8 cellular contexts compared by ENCODE assay signal in genomic region chr11:71251761-71252433, GRCh38. TPM values are rescaled to one million over a fixed set of nuclear protein-coding genes. Genes with fewer than 3 reads are reported as not detected.
DNase-seq lines count a peak whose midpoint lies in the region; ATAC-seq, FAIRE-seq and TF ChIP-seq lines count a peak whose summit lies in the region.

No MANE protein-coding gene starts in this region.

- H3K27me3 ChIP-seq in BLaER1 (peaks cover 91% of the 10 kb centered on the region), mammary epithelial cell (ENCODE audit: insufficient read depth, low read length) (no peaks in the 10 kb centered on the region), lung (ENCODE audit: control insufficient read depth, insufficient read depth) (no peaks in the 10 kb centered on the region)

- CTCF ChIA-PET in mammary epithelial cell (lab: Charles Lee; ENCODE audit: low non-redundant PET) = interaction anchor here (0.7 kb wide), 1 partner anchor 87 kb away, joined by 3 read pairs; no protein-coding TSS in a partner anchor

- no TSS peak for BruUV-seq in mammary epithelial cell (replicated peaks; lab: Mats Ljungman, UMichigan)

- in situ Hi-C loops in mammary epithelial cell (cut with MboI; ENCODE audit: low sequenced_read_pairs in 2 of 2) = no loop called here

- intact Hi-C loops in mammary epithelial cell (cut with micrococcal nuclease) = loop anchor here (2.0 to 5.0 kb wide), 3 partner anchors 35 to 131 kb away; no protein-coding TSS in a partner anchor

- H4K20me1 ChIP-seq in BLaER1 (peaks cover 62% of the 10 kb centered on the region), mammary epithelial cell (ENCODE audit: insufficient read depth, low read length) (no peaks in the 10 kb centered on the region)

- dilution Hi-C loops in mammary epithelial cell (cut with HindIII; ENCODE audit: low sequenced_read_pairs) = loop anchor here (10.0 kb wide), 1 partner anchor 57 kb away; no protein-coding TSS in a partner anchor

- no peak for FAIRE-seq in H54 (lab: Jason Lieb, UNC)

- H3K27ac ChIP-seq in BLaER1 (no peak overlapping the region), mammary epithelial cell (ENCODE audit: insufficient read depth, low read depth, low read length) (peak overlapping the region; percentile 16), lung (ENCODE audit: low read depth in 1 of 2, low read length in 1 of 2) (peak overlapping the region in 1 of 2 donors; percentile 90)

- 15% methylated on average over 3 of the region's 74 CpGs for WGBS in mammary epithelial cell (ENCODE audit: low coverage, missing lambda C conversion rate)
- 1 to 2% methylated on average over 39 to 74 of the region's 74 CpGs for WGBS in lung, 2 donors

- H3K36me3 ChIP-seq in BLaER1 = no peaks in the 10 kb centered on the region
- H3K36me3 ChIP-seq in mammary epithelial cell (ENCODE audit: insufficient read depth, low read length) = no peaks in the 10 kb centered on the region
- no peaks in the 10 kb centered on the region for H3K36me3 ChIP-seq in lung (ENCODE audit: control insufficient read depth in 2 of 2, insufficient read depth in 2 of 2, low read length in 2 of 2)

- ATAC-seq in lung (ENCODE audit: insufficient read depth, low FRiP score) (no peak), GM21381 (IDR thresholded peaks at IDR 0.05; ENCODE audit: unreplicated experiment) (no peak)

- H3K4me1 ChIP-seq in BLaER1 = peaks cover 31% of the 10 kb centered on the region
- peaks cover 14% of the 10 kb centered on the region for H3K4me1 ChIP-seq in mammary epithelial cell (ENCODE audit: insufficient read depth, low read length)
- peaks cover 11 to 12% of the 10 kb centered on the region in 2 donors for H3K4me1 ChIP-seq in lung (ENCODE audit: control insufficient read depth in 2 of 2, insufficient read depth in 2 of 2, low read length in 2 of 2)

- TF ChIP-seq CTCF in mammary epithelial cell (conservative IDR thresholded peaks at IDR 0.05 in 1 of 2, IDR thresholded peaks at IDR 0.05 in 1 of 2; ENCODE audit: extremely low read depth in 1 of 2, insufficient read depth in 1 of 2, low read depth in 1 of 2, low read length in 2 of 2) (peak in 1 of 2 donors; percentile 47), lung (IDR thresholded peaks at IDR 0.05; ENCODE audit: control extremely low read depth, extremely low read depth) (no peak)

- peak; percentile 37 for DNase-seq in HK-2 (ENCODE audit: unreplicated experiment)
- no peak for DNase-seq in mammary epithelial cell
- DNase-seq in lung (ENCODE audit: low spot score) = no peak
- no peak for DNase-seq in H54 (ENCODE audit: insufficient read length, low spot score)
- DNase-seq in NCI-H2107 treated with DMSO at 0.1 percent for 48 hours (lab: John Stamatoyannopoulos, UW; ENCODE audit: unreplicated experiment) = no peak
- no peak for DNase-seq in stimulated activated CD4-positive, alpha-beta T cell treated with anti-CD3 and anti-CD28 coated beads, Interleukin-1b, Interleukin-23, amount 100 ng/mL, for 48 hours

- no peak for TF ChIP-seq POLR2A in H54 (IDR thresholded peaks at IDR 0.05; ENCODE audit: low read depth, low read length)

- H2AFZ ChIP-seq in mammary epithelial cell (ENCODE audit: low read depth, low read length) = peak overlapping the region; percentile 96

- H3K9me3 ChIP-seq in BLaER1 (no peaks in the 10 kb centered on the region), mammary epithelial cell (replicated peaks; ENCODE audit: insufficient read depth, low read length) (no peaks in the 10 kb centered on the region), lung (ENCODE audit: control insufficient read depth in 2 of 2, insufficient read depth in 1 of 2, low read length in 1 of 2) (no peaks in the 10 kb centered on the region)

- H3K4me2 ChIP-seq in BLaER1 (peak overlapping the region; percentile 99), mammary epithelial cell (ENCODE audit: insufficient read depth, low read depth, low read length) (peak overlapping the region; percentile 92)

- H3K4me3 ChIP-seq in BLaER1 (peak overlapping the region; percentile 67), mammary epithelial cell (replicated peaks in 1 of 3; ENCODE audit: insufficient read depth in 1 of 3, low read depth in 2 of 3, low read length in 3 of 3) (peak overlapping the region; percentile 62 to 78 (median 70)), lung (peak overlapping the region; percentile 57)

- H3K79me2 ChIP-seq in mammary epithelial cell (ENCODE audit: insufficient read depth, low read length) = peaks cover 10% of the 10 kb centered on the region

- H3K9ac ChIP-seq in BLaER1 (no peak overlapping the region), mammary epithelial cell (ENCODE audit: insufficient read depth, low read length) (peak overlapping the region; percentile 28)

RNA-seq across cellular contexts. Expression of gene SHANK2, which starts 0.5 kb away (rescaled TPM):
- 10 to 100 TPM in 1 of 2 donors, 1 to 10 TPM in 1; 5.4 to 25.8 TPM for total RNA-seq in mammary epithelial cell
- polyA plus RNA-seq in mammary epithelial cell = 2.0 TPM
- 28.9 TPM for polyA minus RNA-seq in mammary epithelial cell
- total RNA-seq in lung = 10 to 100 TPM; 42.7 to 55.4 TPM
- polyA plus RNA-seq in lung = 1 to 10 TPM; 3.0 to 9.0 TPM
